17 cellular contexts compared by ENCODE assay signal in the genomic region with DNA sequence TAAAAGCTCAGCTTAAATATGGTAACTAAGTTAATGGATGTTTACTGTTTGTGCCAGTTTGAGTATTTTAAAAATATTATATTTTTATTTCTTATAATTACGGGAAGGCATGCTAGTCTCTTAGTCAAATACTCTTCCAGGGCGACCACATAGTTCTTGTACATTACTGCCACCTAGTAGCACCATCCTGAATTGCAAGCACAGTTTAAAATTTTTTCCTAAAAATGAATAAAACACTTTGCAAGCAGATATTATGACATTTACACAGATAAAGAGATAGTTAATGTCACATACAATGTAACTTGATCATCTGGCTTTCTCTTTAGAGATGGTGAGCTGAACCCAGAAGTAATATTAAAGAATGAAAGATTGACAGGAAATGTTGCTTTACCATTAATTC. TPM values are rescaled to one million over a fixed set of nuclear protein-coding genes. Genes with fewer than 3 reads are reported as not detected.
A peak's percentile ranks its signal among the peaks of the same experiment; 100 is the strongest.
DNase-seq lines count a peak whose midpoint lies in the region; ATAC-seq, FAIRE-seq and TF ChIP-seq lines count a peak whose summit lies in the region.
"Had no signal": no experiment of that assay in that cellular context is flagged by ENCODE, and none has a peak within 500 bp of the region (broad histone marks: within the 10 kb centered on the region; RNA-seq: fewer than 3 reads in every experiment).

No MANE protein-coding gene starts in this region.

- peaks cover 69 to 77% of the 10 kb centered on the region in 2 experiments for H3K9me3 Mint-ChIP-seq in H9
- H3K9me3 Mint-ChIP-seq in glutamatergic neuron (ENCODE audit: unreplicated experiment), result no peaks in the 10 kb centered on the region

- no peaks in the 10 kb centered on the region for H3K4me1 ChIP-seq in H9 (ENCODE audit: insufficient read depth, low read length)
- H3K4me1 ChIP-seq: colonic mucosa had no signal

- no peak overlapping the region for H4K8ac ChIP-seq in H9 (replicated peaks; ENCODE audit: insufficient read length, low read depth, low read length)

- H2BK15ac ChIP-seq in H9 (ENCODE audit: low read depth, low read length), result no peak overlapping the region

- no peak overlapping the region for H4K5ac ChIP-seq in H9 (ENCODE audit: insufficient read length, low read depth, low read length)

- no peaks in the 10 kb centered on the region for H3K79me1 ChIP-seq in H9 (ENCODE audit: insufficient read depth, low read depth, low read length, poor library complexity, severe bottlenecking)

- H3K4ac ChIP-seq in H9 (ENCODE audit: low read depth, low read length), result no peak overlapping the region

- H4K20me1 ChIP-seq in H9 (ENCODE audit: control insufficient read depth, insufficient read depth, insufficient read length), result no peaks in the 10 kb centered on the region

- H4K91ac ChIP-seq in H9 (ENCODE audit: insufficient read length, low read depth, low read length), result no peak overlapping the region

- H3K18ac ChIP-seq in H9 (ENCODE audit: insufficient read length, low read depth, low read length), result no peak overlapping the region

- H3K27me3 Mint-ChIP-seq in H9 (ENCODE audit: low read depth) (peaks cover 3% of the 10 kb centered on the region), glutamatergic neuron (ENCODE audit: unreplicated experiment) (no peaks in the 10 kb centered on the region)
- H3K27me3 Mint-ChIP-seq: CD4-positive, CD25-positive, alpha-beta regulatory T cell had no signal

- H3K4me2 ChIP-seq in H9 (ENCODE audit: insufficient read depth, insufficient read length, low read length), result no peak overlapping the region

- no peaks in the 10 kb centered on the region for H3K23me2 ChIP-seq in H9 (ENCODE audit: insufficient read length, low read depth, low read length, poor library complexity, severe bottlenecking)

- H3K27me3 ChIP-seq in H9 (ENCODE audit: insufficient read depth, low read length), result no peaks in the 10 kb centered on the region
- H3K27me3 ChIP-seq: colonic mucosa had no signal

- no peak overlapping the region for H2BK20ac ChIP-seq in H9 (ENCODE audit: low read depth, low read length, poor library complexity, severe bottlenecking)

- H3K14ac ChIP-seq in H9 (ENCODE audit: insufficient read depth, low read length), result no peak overlapping the region

- no peak overlapping the region for H2BK12ac ChIP-seq in H9 (ENCODE audit: insufficient read length, low read depth, low read length)

- H3K27ac Mint-ChIP-seq in H9 (no peak overlapping the region), glutamatergic neuron (ENCODE audit: unreplicated experiment) (no peak overlapping the region)
- H3K27ac Mint-ChIP-seq: CD4-positive, CD25-positive, alpha-beta regulatory T cell; progenitor cell of endocrine pancreas had no signal

- H3K36me3 Mint-ChIP-seq in H9 (ENCODE audit: insufficient read depth in 1 of 3, low read depth in 3 of 3) (peaks cover 0 to 6% (median 6%) of the 10 kb centered on the region in 3 experiments; a peak in 2 of 7 replicates), glutamatergic neuron (ENCODE audit: unreplicated experiment) (no peaks in the 10 kb centered on the region)
- H3K36me3 Mint-ChIP-seq: CD4-positive, CD25-positive, alpha-beta regulatory T cell had no signal

- H3K79me2 ChIP-seq in H9 (ENCODE audit: insufficient read depth, low read length), result no peaks in the 10 kb centered on the region

- no peak for DNase-seq in H9
- peak; percentile 6 for DNase-seq in RCC 7860 (ENCODE audit: low spot score)
- DNase-seq in glutamatergic neuron, result no peak
- DNase-seq in posterior cingulate gyrus, result no peak
- no peak for DNase-seq in NCI-H1436 treated with DMSO at 0.1 percent for 48 hours (lab: John Stamatoyannopoulos, UW)
- DNase-seq: activated CD4-positive, alpha-beta T cell treated with anti-CD3 and anti-CD28 coated beads, Interleukin-2, amount 50 U/mL, for 1 hour; activated T-cell treated with anti-CD3 and anti-CD28 coated beads, Interleukin-2, amount 50 U/mL, for 48 hours; colonic mucosa; KG1; NCI-H2029; SIG-M5; substantia nigra had no signal

- no peak overlapping the region for H2AFZ ChIP-seq in H9 (ENCODE audit: low read length)

- no peak overlapping the region for H3K9ac ChIP-seq in H9 (ENCODE audit: extremely low read depth, insufficient read length, low read length)

- H3K4me1 Mint-ChIP-seq in H9 (peaks cover 2% of the 10 kb centered on the region in 2 experiments; a peak in 2 of 4 replicates), glutamatergic neuron (ENCODE audit: low read depth, unreplicated experiment) (peaks cover 6% of the 10 kb centered on the region)

- TF ChIP-seq CTCF in C4-2B (conservative IDR thresholded peaks at IDR 0.05) (peak; percentile 51), H9 (conservative IDR thresholded peaks at IDR 0.05) (peak; percentile 66), glutamatergic neuron (IDR thresholded peaks at IDR 0.05; ENCODE audit: partially characterized antibody, unreplicated experiment) (peak; percentile 36)

- no peak overlapping the region for H3T11ph ChIP-seq in H9 (ENCODE audit: low read length)

- H3K56ac ChIP-seq in H9 (ENCODE audit: insufficient read length, low read depth, low read length), result no peak overlapping the region

- ATAC-seq in HG03460 (IDR thresholded peaks at IDR 0.05; ENCODE audit: unreplicated experiment), result no peak
- ATAC-seq: esophagus mucosa had no signal

- intact Hi-C loops in posterior cingulate gyrus (cut with DNase I), result no loop called here

- no peak overlapping the region for H3K23ac ChIP-seq in H9 (ENCODE audit: insufficient read length, low read depth, low read length)

- H2BK120ac ChIP-seq in H9 (ENCODE audit: low read depth, low read length, poor library complexity, severe bottlenecking), result no peak overlapping the region

- peak; percentile 72 for FAIRE-seq in RCC 7860 (lab: Jason Lieb, UNC)

- no peak overlapping the region for H2BK5ac ChIP-seq in H9 (ENCODE audit: insufficient read length, low read length)

- peaks cover 40% of the 10 kb centered on the region for H3K9me3 ChIP-seq in H9 (ENCODE audit: control insufficient read depth, low read depth, low read length)
- H3K9me3 ChIP-seq: colonic mucosa had no signal

- no CpG with 5 or more reads among the region's 2 CpGs for WGBS in H9 (ENCODE audit: extremely low coverage, insufficient read length, low lambda C conversion rate)

- H3K27ac ChIP-seq in C4-2B (no peak overlapping the region), H9 (ENCODE audit: insufficient read length, low read depth, low read length) (no peak overlapping the region)
- H3K27ac ChIP-seq: colonic mucosa had no signal

- no peak overlapping the region for H3K4me3 Mint-ChIP-seq in H9
- H3K4me3 Mint-ChIP-seq in glutamatergic neuron (ENCODE audit: unreplicated experiment), result no peak overlapping the region
- H3K4me3 Mint-ChIP-seq: CD4-positive, CD25-positive, alpha-beta regulatory T cell had no signal

- H2AK5ac ChIP-seq in H9 (ENCODE audit: insufficient read length, low read length), result no peak overlapping the region

RNA-seq across cellular contexts. Expression of a gene that starts 11.5 kb away (rescaled TPM):
- not detected in 2 replicates for total RNA-seq in H9 (2021)
- not detected for total RNA-seq in glutamatergic neuron (ENCODE audit: unreplicated experiment)
- total RNA-seq: CD4-positive, CD25-positive, alpha-beta regulatory T cell; esophagus mucosa; progenitor cell of endocrine pancreas had no signal
